In the genomic region with DNA sequence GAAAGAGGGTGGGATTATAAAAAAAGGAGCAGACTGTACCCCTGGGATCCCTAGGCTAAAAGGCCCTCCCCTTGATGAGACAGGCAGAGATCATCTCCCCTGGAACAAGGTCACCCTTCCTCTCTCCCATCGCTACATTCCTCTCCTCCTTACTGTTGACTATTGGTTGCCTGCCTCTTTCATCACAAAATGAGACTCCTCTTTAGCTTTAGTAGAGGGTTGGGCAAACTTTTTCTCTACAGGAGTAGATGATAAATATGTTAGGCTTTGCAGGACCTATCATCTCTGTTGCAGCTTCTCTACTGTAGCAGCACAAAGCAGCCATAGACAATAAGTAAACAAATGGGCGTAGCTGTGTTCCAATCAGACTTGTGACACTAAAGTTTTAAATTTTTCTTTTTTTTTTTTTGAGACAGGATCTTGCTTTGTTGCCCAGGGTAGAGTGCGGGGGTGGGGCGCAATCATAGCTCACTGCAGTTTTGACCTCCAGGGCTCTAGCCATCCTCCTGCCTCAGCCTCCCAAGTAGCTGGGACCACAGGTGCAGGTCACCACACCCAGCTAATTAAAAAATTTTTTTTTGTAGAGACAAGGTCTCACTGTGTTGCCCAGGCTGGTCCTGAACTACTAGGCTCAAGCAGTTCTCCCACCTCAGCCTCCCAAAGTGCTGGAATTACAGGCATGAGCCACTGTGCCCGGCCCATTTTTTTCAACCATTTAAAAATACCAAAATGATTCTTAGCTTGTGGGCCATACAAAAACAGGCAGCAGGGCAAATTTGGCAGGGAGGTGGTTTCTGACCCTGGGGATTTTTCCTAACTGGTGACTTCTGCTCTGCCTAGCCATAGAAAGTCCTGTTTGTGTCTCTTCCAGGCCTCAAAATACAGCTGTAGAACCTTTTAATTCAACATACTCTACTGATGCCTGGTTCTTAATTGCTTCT, we compare ENCODE assay signal across 8 cellular contexts. TPM values are rescaled to one million over a fixed set of nuclear protein-coding genes. Genes with fewer than 3 reads are reported as not detected.
DNase-seq lines count a peak whose midpoint lies in the region; ATAC-seq and TF ChIP-seq lines count a peak whose summit lies in the region.

No MANE protein-coding gene starts in this region.

- peak overlapping the region; percentile 94 to 100 (median 98) for H3K27ac Mint-ChIP-seq in naive thymus-derived CD4-positive, alpha-beta T cell

- H3K4me2 ChIP-seq in MM.1S (ENCODE audit: low read depth, low read length) = peak overlapping the region; percentile 95

- peaks cover 35 to 81% (median 74%) of the 10 kb centered on the region in 7 donors for H3K4me1 Mint-ChIP-seq in naive thymus-derived CD4-positive, alpha-beta T cell

- H3K9me3 Mint-ChIP-seq in naive thymus-derived CD4-positive, alpha-beta T cell = peaks cover 0 to 2% (median 0%) of the 10 kb centered on the region in 11 donors

- no peak for ATAC-seq in naive thymus-derived CD4-positive, alpha-beta T cell
- no peak for ATAC-seq in GM19351 (IDR thresholded peaks at IDR 0.05; ENCODE audit: unreplicated experiment)

- H3K27ac ChIP-seq in AG04450 (ENCODE audit: low read depth, low read length) (peak overlapping the region; percentile 100), MM.1S (ENCODE audit: low read length) (peak overlapping the region; percentile 95), cingulate gyrus (ENCODE audit: low read depth, low read length) (peak overlapping the region; percentile 99)
- H3K27ac ChIP-seq in naive thymus-derived CD4-positive, alpha-beta T cell (ENCODE audit: low read depth, low read length) = peak overlapping the region; percentile 97

- peaks cover 92% of the 10 kb centered on the region for H3F3A ChIP-seq in MM.1S (ENCODE audit: insufficient read depth, low read length)

- no peaks in the 10 kb centered on the region for H3K27me3 Mint-ChIP-seq in naive thymus-derived CD4-positive, alpha-beta T cell

- H3K79me2 ChIP-seq in MM.1S (ENCODE audit: low read length) = peaks cover 19% of the 10 kb centered on the region

- H2AFZ ChIP-seq in MM.1S (ENCODE audit: low read length) = no peak overlapping the region

- H3K4me1 ChIP-seq in MM.1S (ENCODE audit: low read length) = peaks cover 79% of the 10 kb centered on the region
- H3K4me1 ChIP-seq in naive thymus-derived CD4-positive, alpha-beta T cell (ENCODE audit: control insufficient read depth in 2 of 2, insufficient read depth in 2 of 2, low read length in 2 of 2) = peaks cover 68 to 78% of the 10 kb centered on the region in 2 donors

- peak overlapping the region; percentile 84 for H3K9ac ChIP-seq in MM.1S (ENCODE audit: low read length)

- peaks cover 0 to 17% (median 3%) of the 10 kb centered on the region in 5 donors for H3K36me3 Mint-ChIP-seq in naive thymus-derived CD4-positive, alpha-beta T cell

- POLR2A ChIA-PET in AG04450 (lab: Yijun Ruan, JAX) = interaction anchor here (1.3 to 7.0 kb wide), 2 partner anchors 9 to 14 kb away, joined by 3 to 130 read pairs; partner anchors contain the start of gene MCL1
- POLR2A ChIA-PET in naive thymus-derived CD4-positive, alpha-beta T cell (lab: Charles Lee) = interaction anchor here (0.6 to 13.8 kb wide), 17 partner anchors 13 to 592 kb away, joined by 3 to 1237 read pairs (median 4); partner anchors contain the start of genes CERS2, CTSS, ENSA and FALEC

- no peak overlapping the region for H3K4me3 ChIP-seq in AG04450 (ENCODE audit: low read depth, low read length)
- H3K4me3 ChIP-seq in MM.1S (ENCODE audit: low read length) = peak overlapping the region; percentile 31
- H3K4me3 ChIP-seq in naive thymus-derived CD4-positive, alpha-beta T cell (ENCODE audit: low read length) = peak overlapping the region; percentile 95

- H3K9me3 ChIP-seq in AG04450 (ENCODE audit: control insufficient read depth, insufficient read depth, low read length) (no peaks in the 10 kb centered on the region), MM.1S (replicated peaks; ENCODE audit: insufficient read depth, low read length) (no peaks in the 10 kb centered on the region)
- no peaks in the 10 kb centered on the region for H3K9me3 ChIP-seq in naive thymus-derived CD4-positive, alpha-beta T cell (ENCODE audit: control insufficient read depth in 2 of 3, low read length in 3 of 3)

- CTCF ChIA-PET in AG04450 (lab: Charles Lee) = interaction anchor here (0.6 to 1.3 kb wide), 2 partner anchors 49 to 248 kb away, joined by 3 to 4 read pairs; no protein-coding TSS in a partner anchor
- CTCF ChIA-PET in naive thymus-derived CD4-positive, alpha-beta T cell (lab: Charles Lee) = interaction anchor here (1.5 to 13.2 kb wide), 4 partner anchors 13 to 592 kb away, joined by 5 to 300 read pairs (median 164); partner anchors contain the start of genes ENSA, MCL1 and TNFAIP8L2

- no peak for TF ChIP-seq CTCF in AG04450 (IDR thresholded peaks at IDR 0.05; ENCODE audit: low read depth, low read length)
- no peak for TF ChIP-seq CTCF in MM.1S (IDR thresholded peaks at IDR 0.05; ENCODE audit: low read length)

- intact Hi-C loops in naive thymus-derived CD4-positive, alpha-beta T cell (cut with micrococcal nuclease) = loop anchor here (5.0 to 10.0 kb wide), 10 partner anchors 77 to 493 kb away; partner anchors contain the start of genes ARNT (in 1 of the 2), CDC42SE1 (in 1 of the 2), CERS2 (in 1 of the 2) and CTSS (in 1 of the 2)

- H3K27me3 ChIP-seq in AG04450 (ENCODE audit: control insufficient read depth, insufficient read depth, low read length) (no peaks in the 10 kb centered on the region), MM.1S (replicated peaks; ENCODE audit: insufficient read depth, low read length) (no peaks in the 10 kb centered on the region)
- H3K27me3 ChIP-seq in naive thymus-derived CD4-positive, alpha-beta T cell (ENCODE audit: control insufficient read depth in 2 of 2, insufficient read depth in 2 of 2, low read length in 2 of 2) = no peaks in the 10 kb centered on the region

- H3K9me2 ChIP-seq in MM.1S (replicated peaks; ENCODE audit: insufficient read depth, low read length) = no peaks in the 10 kb centered on the region

- peak overlapping the region; percentile 87 to 99 (median 97) for H3K4me3 Mint-ChIP-seq in naive thymus-derived CD4-positive, alpha-beta T cell

- H3K36me3 ChIP-seq in MM.1S (replicated peaks; ENCODE audit: insufficient read depth, low read length) = no peaks in the 10 kb centered on the region
- no peaks in the 10 kb centered on the region for H3K36me3 ChIP-seq in naive thymus-derived CD4-positive, alpha-beta T cell (ENCODE audit: control insufficient read depth in 2 of 3, insufficient read depth in 3 of 3, low read length in 3 of 3)

- no peak for DNase-seq in AG04450 (ENCODE audit: low read depth, low spot score)
- peak; percentile 49 for DNase-seq in MM.1S
- peak in 6 of 9 donors; percentile 40 to 66 (median 48) for DNase-seq in naive thymus-derived CD4-positive, alpha-beta T cell
- DNase-seq in stimulated activated CD4-positive, alpha-beta T cell treated with anti-CD3 and anti-CD28 coated beads, Interleukin-4, amount 100 ng/mL, for 24 hours = no peak
- DNase-seq in NOMO-1 treated with DMSO at 0.1 percent for 48 hours (lab: John Stamatoyannopoulos, UW; ENCODE audit: unreplicated experiment) = no peak
- DNase-seq in SK-N-DZ (ENCODE audit: low spot score) = no peak

- no peaks in the 10 kb centered on the region for H4K20me1 ChIP-seq in MM.1S (ENCODE audit: insufficient read depth, low read length)

RNA-seq across cellular contexts. Expression of gene MCL1, which starts 15.1 kb away (rescaled TPM):
- polyA plus RNA-seq in AG04450 (2011; rRNA removed) = 107 and 138 TPM in 2 replicates
- polyA minus RNA-seq in AG04450 (2011; rRNA and poly(A)+ RNA removed) = 160 and 170 TPM in 2 replicates
- 1,000 to 10,000 TPM in 1 of 5 experiments, 100 to 1,000 TPM in 4; 302 to 1,400 (median 377) TPM for total RNA-seq in naive thymus-derived CD4-positive, alpha-beta T cell
- 100 to 1,000 TPM; 171 to 172 TPM for polyA plus RNA-seq in naive thymus-derived CD4-positive, alpha-beta T cell
- polyA plus RNA-seq in SK-N-DZ (2014; cell fraction: cytosol; rRNA removed) = 109 and 112 TPM in 2 replicates
- polyA plus RNA-seq in SK-N-DZ (2014; cell fraction: nucleus; rRNA removed) = 116 and 145 TPM in 2 replicates

RNA-seq across cellular contexts. Expression of gene ADAMTSL4, which starts 15.1 kb away (rescaled TPM):
- 4.2 and 4.9 TPM in 2 replicates for polyA plus RNA-seq in AG04450 (2011; rRNA removed)
- 3.0 and 3.8 TPM in 2 replicates for polyA minus RNA-seq in AG04450 (2011; rRNA and poly(A)+ RNA removed)
- total RNA-seq in naive thymus-derived CD4-positive, alpha-beta T cell = 10 to 100 TPM in 1 of 5 experiments, 1 to 10 TPM in 1, under 1 TPM in 3; 0.49 to 27.7 (median 0.79) TPM
- under 1 TPM; 0.14 to 0.25 TPM for polyA plus RNA-seq in naive thymus-derived CD4-positive, alpha-beta T cell
- 0.48 and 1.3 TPM in 2 replicates for polyA plus RNA-seq in SK-N-DZ (2014; cell fraction: cytosol; rRNA removed)
- 2.5 and 6.9 TPM in 2 replicates for polyA plus RNA-seq in SK-N-DZ (2014; cell fraction: nucleus; rRNA removed)

RNA-seq across cellular contexts. Expression of gene FALEC, which starts 48.8 kb away (rescaled TPM):
- not detected in 2 replicates for polyA plus RNA-seq in AG04450 (2011; rRNA removed)
- not detected in 2 replicates for polyA minus RNA-seq in AG04450 (2011; rRNA and poly(A)+ RNA removed)
- 1 to 10 TPM in 1 of 5 experiments, under 1 TPM in 1, not detected in 3; 0.44 to 2.5 TPM for total RNA-seq in naive thymus-derived CD4-positive, alpha-beta T cell
- under 1 TPM in 1 of 2 donors, not detected in 1; 0.76 TPM for polyA plus RNA-seq in naive thymus-derived CD4-positive, alpha-beta T cell
- 0.58 and 0.60 TPM in 2 replicates for polyA plus RNA-seq in SK-N-DZ (2014; cell fraction: cytosol; rRNA removed)
- not detected in 2 replicates for polyA plus RNA-seq in SK-N-DZ (2014; cell fraction: nucleus; rRNA removed)

RNA-seq across cellular contexts. Expression of gene ECM1, which starts 56.4 kb away (rescaled TPM):
- polyA plus RNA-seq in AG04450 (2011; rRNA removed) = 122 and 163 TPM in 2 replicates
- polyA minus RNA-seq in AG04450 (2011; rRNA and poly(A)+ RNA removed) = 55.8 and 69.9 TPM in 2 replicates
- 1 to 10 TPM in 3 of 5 experiments, under 1 TPM in 2; 0.29 to 2.4 (median 1.4) TPM for total RNA-seq in naive thymus-derived CD4-positive, alpha-beta T cell
- not detected for polyA plus RNA-seq in naive thymus-derived CD4-positive, alpha-beta T cell
- 1.2 and 1.3 TPM in 2 replicates for polyA plus RNA-seq in SK-N-DZ (2014; cell fraction: cytosol; rRNA removed)
- 8.0 and 10.6 TPM in 2 replicates for polyA plus RNA-seq in SK-N-DZ (2014; cell fraction: nucleus; rRNA removed)

Comparison
In these comparisons a context has a peak if more than half of its experiments do, and no peak if none do; other contexts are left out.
1. DNase-seq: peak in MM.1S (single experiment) and naive thymus-derived CD4-positive, alpha-beta T cell (6 of 9); none in AG04450 (single experiment), stimulated activated CD4-positive, alpha-beta T cell treated with anti-CD3 and anti-CD28 coated beads, Interleukin-4, amount 100 ng/mL, for 24 hours (single experiment), NOMO-1 treated with DMSO at 0.1 percent for 48 hours (single experiment) and SK-N-DZ (single experiment).
2. Peak in every context shown above with its lines, with median percentiles within 50 percentile points of each other: H3K27ac ChIP-seq.